ENCODE assay signal across 19 cellular contexts in genomic region chr16:11212819-11213196, GRCh38. TPM values are rescaled to one million over a fixed set of nuclear protein-coding genes. Genes with fewer than 3 reads are reported as not detected.
DNase-seq lines count a peak whose midpoint lies in the region; ATAC-seq, FAIRE-seq and TF ChIP-seq lines count a peak whose summit lies in the region.
"Had no signal": no experiment of that assay in that cellular context is flagged by ENCODE, and none has a peak within 500 bp of the region (broad histone marks: within the 10 kb centered on the region; RNA-seq: fewer than 3 reads in every experiment).

No MANE protein-coding gene starts in this region.

- H3K4me3 ChIP-seq in GM23338 (no peak overlapping the region), body of pancreas (no peak overlapping the region), psoas muscle (no peak overlapping the region)
- H3K4me3 ChIP-seq: adrenal gland, SJCRH30, vagina had no signal

- TF ChIP-seq POLR2A in GM12892 (IDR thresholded peaks at IDR 0.05; ENCODE audit: low read depth, low read length) (no peak), body of pancreas (IDR thresholded peaks at IDR 0.05) (no peak)

- H3K36me3 Mint-ChIP-seq in GM23338 (ENCODE audit: low read depth), result peaks cover 8% of the 10 kb centered on the region; the same call in 1 of the 3 replicates

- no peaks in the 10 kb centered on the region for H3K79me2 ChIP-seq in GM23338 (replicated peaks; ENCODE audit: insufficient read depth)

- no peak overlapping the region for H2AFZ ChIP-seq in GM23338

- FAIRE-seq in GM12892 (lab: Jason Lieb, UNC) (peak; percentile 80), urothelium cell line (lab: Jason Lieb, UNC) (no peak)
- FAIRE-seq: frontal cortex had no signal

- H3K9me3 Mint-ChIP-seq in GM23338, result peaks cover 21% of the 10 kb centered on the region

- no peaks in the 10 kb centered on the region for H3K36me3 ChIP-seq in GM23338 (ENCODE audit: insufficient read depth)
- H3K36me3 ChIP-seq in body of pancreas (replicated peaks in 1 of 2; ENCODE audit: insufficient read depth in 1 of 2, low read depth in 2 of 2), result no peaks in the 10 kb centered on the region
- H3K36me3 ChIP-seq in psoas muscle (ENCODE audit: insufficient read depth in 1 of 2, low read depth in 1 of 2), result no peaks in the 10 kb centered on the region
- H3K36me3 ChIP-seq: adrenal gland, SJCRH30, vagina had no signal

- H3K27me3 ChIP-seq in GM23338 (ENCODE audit: insufficient read depth) (no peaks in the 10 kb centered on the region), body of pancreas (no peaks in the 10 kb centered on the region), psoas muscle (ENCODE audit: insufficient read depth in 3 of 3, low read length in 2 of 3) (peaks cover 0 to 4% (median 0%) of the 10 kb centered on the region in 3 donors)
- H3K27me3 ChIP-seq: adrenal gland, SJCRH30, vagina had no signal

- H3K27ac Mint-ChIP-seq in GM23338, result no peak overlapping the region
- H3K27ac Mint-ChIP-seq: activated CD4-positive, alpha-beta T cell treated with anti-CD3 and anti-CD28 coated beads, Interleukin-2, amount 10 ng/mL, durations not matched to agents 24 days and 14 days; activated T-cell treated with anti-CD3 and anti-CD28 coated beads, Interleukin-2, amount 50 U/mL, for 24 hours; CD4-positive, alpha-beta memory T cell; mesothelial cell of epicardium; stimulated activated naive CD8-positive, alpha-beta T cell treated with anti-CD3 and anti-CD28 coated beads, Interleukin-15, Interleukin-2, amounts not matched to agents 100 ng/mL and 50 ng/mL, for 24 hours had no signal

- H3K27me3 Mint-ChIP-seq in GM23338 (ENCODE audit: insufficient read depth, low read depth, poor library complexity), result peaks cover 8% of the 10 kb centered on the region
- H3K27me3 Mint-ChIP-seq: activated CD4-positive, alpha-beta T cell treated with anti-CD3 and anti-CD28 coated beads, Interleukin-2, amount 10 ng/mL, durations not matched to agents 24 days and 14 days; activated T-cell treated with anti-CD3 and anti-CD28 coated beads, Interleukin-2, amount 50 U/mL, for 24 hours; CD4-positive, alpha-beta memory T cell; stimulated activated naive CD8-positive, alpha-beta T cell treated with anti-CD3 and anti-CD28 coated beads, Interleukin-15, Interleukin-2, amounts not matched to agents 100 ng/mL and 50 ng/mL, for 24 hours had no signal

- H4K20me1 ChIP-seq in GM23338 (replicated peaks; ENCODE audit: insufficient read depth), result no peaks in the 10 kb centered on the region

- H3K9me2 ChIP-seq in GM23338 (ENCODE audit: insufficient read depth), result no peaks in the 10 kb centered on the region

- peaks cover 0 to 8% (median 0%) of the 10 kb centered on the region in 3 donors for H3K9me3 ChIP-seq in body of pancreas
- peaks cover 15% of the 10 kb centered on the region for H3K9me3 ChIP-seq in psoas muscle
- H3K9me3 ChIP-seq: adrenal gland, SJCRH30, vagina had no signal

- 78 to 85% methylated on average over 4 to 14 of the region's 14 CpGs for WGBS in body of pancreas, 2 donors
- 65 to 84% (median 70%) methylated on average over 13 to 14 of the region's 14 CpGs for WGBS in psoas muscle, 3 donors

- no peak overlapping the region for H3K4me3 Mint-ChIP-seq in GM23338
- H3K4me3 Mint-ChIP-seq: activated CD4-positive, alpha-beta T cell treated with anti-CD3 and anti-CD28 coated beads, Interleukin-2, amount 10 ng/mL, durations not matched to agents 24 days and 14 days; activated T-cell treated with anti-CD3 and anti-CD28 coated beads, Interleukin-2, amount 50 U/mL, for 24 hours; mesothelial cell of epicardium; stimulated activated naive CD8-positive, alpha-beta T cell treated with anti-CD3 and anti-CD28 coated beads, Interleukin-15, Interleukin-2, amounts not matched to agents 100 ng/mL and 50 ng/mL, for 24 hours had no signal

- no peak overlapping the region for H3K27ac ChIP-seq in GM23338 (ENCODE audit: low read depth)
- H3K27ac ChIP-seq in body of pancreas, result no peak overlapping the region
- H3K27ac ChIP-seq in psoas muscle, result no peak overlapping the region
- H3K27ac ChIP-seq: adrenal gland, SJCRH30, vagina had no signal

- no peak overlapping the region for H3K4me2 ChIP-seq in GM23338

- no peak for TF ChIP-seq CTCF in GM23338 (conservative IDR thresholded peaks at IDR 0.05; ENCODE audit: low read depth in 2 of 2)
- TF ChIP-seq CTCF in body of pancreas (IDR thresholded peaks at IDR 0.05), result no peak
- no peak for TF ChIP-seq CTCF in psoas muscle (IDR thresholded peaks at IDR 0.05)

- DNase-seq in GM12892 (ENCODE audit: insufficient read length) (no peak), GM23338 (ENCODE audit: low spot score) (no peak), body of pancreas (no peak), psoas muscle (peak in 1 of 2 donors; percentile 61), foreskin melanocyte (no peak), urothelium cell line (ENCODE audit: low spot score) (no peak)
- no peak for DNase-seq in activated CD4-positive, alpha-beta T cell treated with anti-CD3 and anti-CD28 coated beads for 4 hours
- DNase-seq: activated CD4-positive, alpha-beta T cell treated with anti-CD3 and anti-CD28 coated beads, Interleukin-2, amount 10 ng/mL, durations not matched to agents 24 days and 14 days; activated T-cell treated with anti-CD3 and anti-CD28 coated beads, Interleukin-2, amount 50 U/mL, for 24 hours; adrenal gland; CD4-positive, alpha-beta memory T cell; NCI-H2081 treated with DMSO at 0.1 percent for 48 hours; T-helper 9 cell had no signal

- peak; percentile 38 for ATAC-seq in GM23338
- peak; percentile 12 for ATAC-seq in body of pancreas
- peak in 3 of 4 donors; percentile 22 to 47 (median 42) for ATAC-seq in psoas muscle

- intact Hi-C loops in body of pancreas (cut with DNase I), result no loop called here
- intact Hi-C loops in psoas muscle (cut with DNase I), result no loop called here

- H3K4me1 Mint-ChIP-seq in GM23338, result no peaks in the 10 kb centered on the region

- H3K4me1 ChIP-seq in GM23338 (ENCODE audit: insufficient read depth), result no peaks in the 10 kb centered on the region
- H3K4me1 ChIP-seq in body of pancreas, result no peaks in the 10 kb centered on the region
- no peaks in the 10 kb centered on the region for H3K4me1 ChIP-seq in psoas muscle
- H3K4me1 ChIP-seq: adrenal gland, vagina had no signal

- H3F3A ChIP-seq in GM23338 (replicated peaks; ENCODE audit: low read depth), result no peaks in the 10 kb centered on the region

TF ChIP-seq in GM23338, 12 proteins besides CTCF, POLR2A, EP300 and RAD21:
- no peak for TF ChIP-seq REST (IDR thresholded peaks at IDR 0.05; ENCODE audit: unreplicated experiment)
TF ChIP-seq in GM23338: peak in this region for 0.

RNA-seq across cellular contexts. Expression of gene SOCS1, which starts 43.2 kb away (rescaled TPM):
- 4.3 TPM for polyA plus RNA-seq in GM12892 (2012; ENCODE audit: missing spikeins)
- 79.2 and 84.7 TPM in 2 replicates for total RNA-seq in GM23338 (2014; rRNA removed; shearing (Covaris generic))
- polyA plus RNA-seq in GM23338 (2016; fragmentation: Nextera tagmentation; extraction: Ambion mirVana) (104 and 108 TPM in 2 replicates), psoas muscle (10 to 100 TPM in 1 of 3 donors, 1 to 10 TPM in 1, under 1 TPM in 1; 0.72 to 12.6 (median 2.1) TPM)
- total RNA-seq in body of pancreas (1 to 10 TPM; 1.0 to 7.9 TPM), psoas muscle (1 to 10 TPM in 2 of 4 donors, under 1 TPM in 2; 0.44 to 8.4 (median 1.5) TPM)

RNA-seq across cellular contexts. Expression of gene TNP2, which starts 56.3 kb away (rescaled TPM):
- 0.81 TPM for polyA plus RNA-seq in GM12892 (2012; ENCODE audit: missing spikeins)
- not detected in 2 replicates for total RNA-seq in GM23338 (2014; rRNA removed; shearing (Covaris generic))
- not detected in 2 replicates for polyA plus RNA-seq in GM23338 (2016; fragmentation: Nextera tagmentation; extraction: Ambion mirVana)
- total RNA-seq in body of pancreas, result not detected
- not detected for total RNA-seq in psoas muscle
- polyA plus RNA-seq in psoas muscle, result not detected
- total RNA-seq: activated CD4-positive, alpha-beta T cell treated with anti-CD3 and anti-CD28 coated beads, Interleukin-2, amount 10 ng/mL, durations not matched to agents 24 days and 14 days; adrenal gland; CD4-positive, alpha-beta memory T cell; frontal cortex; mesothelial cell of epicardium; SJCRH30; skeletal muscle tissue; vagina had no signal
- polyA plus RNA-seq: adrenal gland; CD4-positive, alpha-beta memory T cell had no signal
